Comparison of ENCODE assay signal across 12 cellular contexts in genomic region chr11:65102142-65103095, GRCh38. TPM values are rescaled to one million over a fixed set of nuclear protein-coding genes. Genes with fewer than 3 reads are reported as not detected.
DNase-seq lines count a peak whose midpoint lies in the region; ATAC-seq and TF ChIP-seq lines count a peak whose summit lies in the region.
"Had no signal": no experiment of that assay in that cellular context is flagged by ENCODE, and none has a peak within 500 bp of the region (broad histone marks: within the 10 kb centered on the region; RNA-seq: fewer than 3 reads in every experiment).

No MANE protein-coding gene starts in this region.

- H3K27ac ChIP-seq in PC-3 (ENCODE audit: low read length), result no peak overlapping the region
- H3K27ac ChIP-seq in CD4-positive, alpha-beta T cell (ENCODE audit: low read depth, low read length), result no peak overlapping the region

- peaks cover 5% of the 10 kb centered on the region for H3K36me3 Mint-ChIP-seq in osteocyte (ENCODE audit: unreplicated experiment)
- H3K36me3 Mint-ChIP-seq in CD4-positive, alpha-beta T cell (ENCODE audit: low read depth), result peaks cover 73% of the 10 kb centered on the region

- H3K79me2 ChIP-seq in PC-3 (ENCODE audit: low read length), result peaks cover 58% of the 10 kb centered on the region

- H3K36me3 ChIP-seq in PC-3 (ENCODE audit: low read depth, low read length), result no peaks in the 10 kb centered on the region; the same call in 1 of the 2 replicates

- intact Hi-C loops in PC-3 (cut with micrococcal nuclease), result no loop called here
- intact Hi-C loops in CD4-positive, alpha-beta T cell (cut with DNase I, micrococcal nuclease), result no loop called here

- H3K4me3 Mint-ChIP-seq in osteocyte (ENCODE audit: unreplicated experiment), result no peak overlapping the region
- H3K4me3 Mint-ChIP-seq in CD4-positive, alpha-beta T cell, result no peak overlapping the region

- no peak overlapping the region for H3K4me2 ChIP-seq in PC-3 (ENCODE audit: low read length)

- peak overlapping the region; percentile 18 for H3K27ac Mint-ChIP-seq in osteocyte (ENCODE audit: unreplicated experiment)
- H3K27ac Mint-ChIP-seq in CD4-positive, alpha-beta T cell, result no peak overlapping the region

- peak; percentile 42; the same call in 1 of the 2 replicates for ATAC-seq in PC-3
- peak; percentile 30 for ATAC-seq in esophagus mucosa
- ATAC-seq in HG03159 (IDR thresholded peaks at IDR 0.05; ENCODE audit: unreplicated experiment), result no peak
- no peak for ATAC-seq in stimulated activated naive CD8-positive, alpha-beta T cell treated with anti-CD3 and anti-CD28 coated beads, Interleukin-15, Interleukin-2, amounts not matched to agents 100 U/mL and 50 U/mL, for 24 hours
- no peak for ATAC-seq in CD4-positive, alpha-beta T cell (ENCODE audit: poor library complexity)

- H3K9me2 ChIP-seq in PC-3 (replicated peaks; ENCODE audit: low read length), result no peaks in the 10 kb centered on the region

- no peaks in the 10 kb centered on the region for H3K9me3 ChIP-seq in PC-3 (ENCODE audit: low read length)
- H3K9me3 ChIP-seq in CD4-positive, alpha-beta T cell (ENCODE audit: control insufficient read depth, low read length), result no peaks in the 10 kb centered on the region

- no peak overlapping the region for H3K4me3 ChIP-seq in PC-3 (ENCODE audit: low read length)
- H3K4me3 ChIP-seq: skin epidermis had no signal

- H2AFZ ChIP-seq in PC-3 (ENCODE audit: low read length), result no peak overlapping the region

- H3F3A ChIP-seq in PC-3 (ENCODE audit: low read length, unreplicated experiment), result no peaks in the 10 kb centered on the region

- CTCF ChIA-PET in PC-3 (lab: Charles Lee), result no interaction called here
- CTCF ChIA-PET in CD4-positive, alpha-beta T cell (lab: Charles Lee), result interaction anchor here (0.9 to 6.6 kb wide), 3 partner anchors 9 to 15 kb away, joined by 3 to 58 read pairs (median 3); partner anchors contain the start of genes TM7SF2 and ZNHIT2

- H3K9me3 Mint-ChIP-seq in osteocyte (ENCODE audit: unreplicated experiment), result no peaks in the 10 kb centered on the region
- H3K9me3 Mint-ChIP-seq in CD4-positive, alpha-beta T cell, result no peaks in the 10 kb centered on the region

- H3K9ac ChIP-seq in PC-3 (ENCODE audit: low read length), result no peak overlapping the region

- 0 out of 2 replicates have a peak, but pooled peaks cover 1% of the 10 kb centered on the region for H3K4me1 ChIP-seq in PC-3 (ENCODE audit: insufficient read depth, low read length)

- H3K27me3 ChIP-seq in PC-3 (ENCODE audit: low read length), result no peaks in the 10 kb centered on the region
- no peaks in the 10 kb centered on the region for H3K27me3 ChIP-seq in CD4-positive, alpha-beta T cell (ENCODE audit: control insufficient read depth, insufficient read depth, low read length)

- TF ChIP-seq CTCF in PC-3 (conservative IDR thresholded peaks at IDR 0.05; ENCODE audit: low read depth, low read length) (no peak), osteocyte (IDR thresholded peaks at IDR 0.05) (no peak)
- TF ChIP-seq CTCF in CD4-positive, alpha-beta T cell (IDR thresholded peaks at IDR 0.05), result no peak

- H4K20me1 ChIP-seq in PC-3 (ENCODE audit: low read length), result no peaks in the 10 kb centered on the region

- no peaks in the 10 kb centered on the region for H3K27me3 Mint-ChIP-seq in osteocyte (ENCODE audit: unreplicated experiment)
- H3K27me3 Mint-ChIP-seq in CD4-positive, alpha-beta T cell, result no peaks in the 10 kb centered on the region

- BruUV-seq in PC-3 (replicated peaks; lab: Mats Ljungman, UMichigan), result no TSS peak

- POLR2A ChIA-PET in PC-3 (lab: Charles Lee; ENCODE audit: unreplicated experiment), result no interaction called here
- POLR2A ChIA-PET in CD4-positive, alpha-beta T cell (lab: Charles Lee), result interaction anchor here (0.8 to 0.9 kb wide), 2 partner anchors 10 to 20 kb away, joined by 3 read pairs; partner anchors contain the start of genes FAU and MRPL49

- DNase-seq in Ammon's horn (ENCODE audit: low spot score) (peak; percentile 76), PC-3 (no peak), osteocyte (ENCODE audit: extremely low spot score, unreplicated experiment) (no peak), DMS 273 treated with DMSO at 0.1 percent for 48 hours (lab: John Stamatoyannopoulos, UW) (no peak)
- no peak for DNase-seq in stimulated activated naive CD8-positive, alpha-beta T cell treated with anti-CD3 and anti-CD28 coated beads, Interleukin-15, Interleukin-2, amounts not matched to agents 100 U/mL and 50 U/mL, for 24 hours
- DNase-seq in CD4-positive, alpha-beta T cell, result no peak
- DNase-seq: AML-193, GDM1, NCI-H446 treated with DMSO at 0.1 percent for 48 hours had no signal

- H3K4me1 Mint-ChIP-seq in osteocyte (ENCODE audit: unreplicated experiment), result peaks cover 13% of the 10 kb centered on the region
- H3K4me1 Mint-ChIP-seq in CD4-positive, alpha-beta T cell (ENCODE audit: low read depth), result peaks cover 15% of the 10 kb centered on the region

RNA-seq across cellular contexts. Expression of gene VPS51, which starts 6.4 kb away (rescaled TPM):
- total RNA-seq in PC-3 (2014; rRNA removed) (414 and 743 TPM in 2 replicates), esophagus mucosa (76.4 TPM), osteocyte (122 and 127 TPM in 2 replicates)
- total RNA-seq in CD4-positive, alpha-beta T cell, result 100 to 1,000 TPM; 243 to 246 TPM

RNA-seq across cellular contexts. Expression of gene TM7SF2, which starts 9.3 kb away (rescaled TPM):
- 38.4 and 44.2 TPM in 2 replicates for total RNA-seq in PC-3 (2014; rRNA removed)
- 53.2 TPM for total RNA-seq in esophagus mucosa
- 13.6 and 18.3 TPM in 2 replicates for total RNA-seq in osteocyte
- total RNA-seq in CD4-positive, alpha-beta T cell, result 10 to 100 TPM; 20.0 to 20.4 TPM

RNA-seq across cellular contexts. Expression of gene ZNHIT2, which starts 15.1 kb away (rescaled TPM):
- 48.2 and 59.0 TPM in 2 replicates for total RNA-seq in PC-3 (2014; rRNA removed)
- 9.4 TPM for total RNA-seq in esophagus mucosa
- 9.0 and 9.8 TPM in 2 replicates for total RNA-seq in osteocyte
- 1 to 10 TPM; 9.0 to 9.5 TPM for total RNA-seq in CD4-positive, alpha-beta T cell

RNA-seq across cellular contexts. Expression of gene ZFPL1, which starts 18.4 kb away (rescaled TPM):
- total RNA-seq in PC-3 (2014; rRNA removed) (98.7 and 103 TPM in 2 replicates), esophagus mucosa (25.7 TPM), osteocyte (49.5 and 55.3 TPM in 2 replicates)
- 10 to 100 TPM; 46.2 to 47.7 TPM for total RNA-seq in CD4-positive, alpha-beta T cell

RNA-seq across cellular contexts. Expression of gene CDCA5, which starts 18.6 kb away (rescaled TPM):
- total RNA-seq in PC-3 (2014; rRNA removed) (67.1 and 73.4 TPM in 2 replicates), esophagus mucosa (14.1 TPM), osteocyte (6.0 and 7.1 TPM in 2 replicates)
- total RNA-seq in CD4-positive, alpha-beta T cell, result under 1 TPM; 0.77 to 0.84 TPM

Comparison
In these comparisons a context has a peak if more than half of its experiments do, and no peak if none do; other contexts are left out.
1. ATAC-seq: peak in PC-3 (single experiment) and esophagus mucosa (single experiment); none in HG03159 (single experiment), stimulated activated naive CD8-positive, alpha-beta T cell treated with anti-CD3 and anti-CD28 coated beads, Interleukin-15, Interleukin-2, amounts not matched to agents 100 U/mL and 50 U/mL, for 24 hours (single experiment) and CD4-positive, alpha-beta T cell (single experiment).